ENCODE assay signal across 10 cellular contexts in genomic region chr15:70339551-70340517, GRCh38.
DNase-seq lines count a peak whose midpoint lies in the region; ATAC-seq and TF ChIP-seq lines count a peak whose summit lies in the region.
"Had no signal": no experiment of that assay in that cellular context is flagged by ENCODE, and none has a peak within 500 bp of the region (broad histone marks: within the 10 kb centered on the region; RNA-seq: fewer than 3 reads in every experiment).

No MANE protein-coding gene starts in this region.

- H3K9me3 Mint-ChIP-seq in activated naive CD4-positive, alpha-beta T cell treated with anti-CD3 and anti-CD28 coated beads, Interleukin-2, amount 10 ng/mL, durations not matched to agents 7 days and 5 days, result peaks cover 4% of the 10 kb centered on the region
- H3K9me3 Mint-ChIP-seq in CD8-positive, alpha-beta T cell, result peaks cover 10% of the 10 kb centered on the region

- peaks cover 5% of the 10 kb centered on the region for H3K4me1 Mint-ChIP-seq in activated naive CD4-positive, alpha-beta T cell treated with anti-CD3 and anti-CD28 coated beads, Interleukin-2, amount 10 ng/mL, durations not matched to agents 7 days and 5 days
- no peaks in the 10 kb centered on the region for H3K4me1 Mint-ChIP-seq in CD8-positive, alpha-beta T cell (ENCODE audit: low read depth)

- peak; percentile 45 for DNase-seq in left cardiac atrium
- DNase-seq in left ventricle myocardium inferior, result no peak
- peak; percentile 45 for DNase-seq in NCI-H774 (lab: John Stamatoyannopoulos, UW)
- DNase-seq in fibroblast of pulmonary artery (ENCODE audit: low read depth), result peak; percentile 62
- peak; percentile 41 for DNase-seq in ureter (ENCODE audit: low spot score)
- no peak for DNase-seq in activated naive CD4-positive, alpha-beta T cell treated with anti-CD3 and anti-CD28 coated beads, Interleukin-2, amount 10 ng/mL, durations not matched to agents 7 days and 5 days
- no peak for DNase-seq in CD8-positive, alpha-beta T cell
- DNase-seq in stimulated activated CD4-positive, alpha-beta T cell treated with anti-CD3 and anti-CD28 coated beads, Interleukin-4, amount 100 ng/mL, for 24 hours, result no peak

- H3K27me3 ChIP-seq in left ventricle myocardium inferior (ENCODE audit: low read depth), result peaks cover 25% of the 10 kb centered on the region
- H3K27me3 ChIP-seq in CD8-positive, alpha-beta T cell (ENCODE audit: insufficient read depth, low read length), result no peaks in the 10 kb centered on the region

- no peaks in the 10 kb centered on the region for H3K36me3 ChIP-seq in left ventricle myocardium inferior
- no peaks in the 10 kb centered on the region for H3K36me3 ChIP-seq in CD8-positive, alpha-beta T cell (ENCODE audit: insufficient read depth, low read length)

- CTCF ChIA-PET in activated naive CD4-positive, alpha-beta T cell treated with anti-CD3 and anti-CD28 coated beads, Interleukin-2, amount 10 ng/mL, durations not matched to agents 7 days and 5 days (lab: Charles Lee), result interaction anchor here (0.6 kb wide), 1 partner anchor 1882 kb away, joined by 3 read pairs; no protein-coding TSS in a partner anchor
- CTCF ChIA-PET in CD8-positive, alpha-beta T cell (lab: Charles Lee), result no interaction called here

- H3K27me3 Mint-ChIP-seq in activated naive CD4-positive, alpha-beta T cell treated with anti-CD3 and anti-CD28 coated beads, Interleukin-2, amount 10 ng/mL, durations not matched to agents 7 days and 5 days, result peaks cover 24% of the 10 kb centered on the region
- H3K27me3 Mint-ChIP-seq in CD8-positive, alpha-beta T cell (ENCODE audit: low read depth), result peaks cover 2% of the 10 kb centered on the region

- no peaks in the 10 kb centered on the region for H3K36me3 Mint-ChIP-seq in activated naive CD4-positive, alpha-beta T cell treated with anti-CD3 and anti-CD28 coated beads, Interleukin-2, amount 10 ng/mL, durations not matched to agents 7 days and 5 days
- H3K36me3 Mint-ChIP-seq in CD8-positive, alpha-beta T cell, result no peaks in the 10 kb centered on the region

- H3K4me1 ChIP-seq in left ventricle myocardium inferior, result no peaks in the 10 kb centered on the region
- no peaks in the 10 kb centered on the region for H3K4me1 ChIP-seq in CD8-positive, alpha-beta T cell (ENCODE audit: insufficient read depth, low read length)

- H3K4me3 ChIP-seq in left ventricle myocardium inferior (no peak overlapping the region), fibroblast of pulmonary artery (replicated peaks; ENCODE audit: low read depth, low read length) (no peak overlapping the region)
- no peak overlapping the region for H3K4me3 ChIP-seq in CD8-positive, alpha-beta T cell (ENCODE audit: low read depth, low read length)

- H3K27ac ChIP-seq in left ventricle myocardium inferior (replicated peaks), result no peak overlapping the region
- no peak overlapping the region for H3K27ac ChIP-seq in CD8-positive, alpha-beta T cell (ENCODE audit: low read depth, low read length)
- H3K27ac ChIP-seq: KMS-11 had no signal

- POLR2A ChIA-PET in CD8-positive, alpha-beta T cell (lab: Charles Lee), result interaction anchor here (0.5 to 0.8 kb wide), 2 partner anchors 9 to 1096 kb away, joined by 3 read pairs; no protein-coding TSS in a partner anchor

- no peak for TF ChIP-seq CTCF in left ventricle myocardium inferior (IDR thresholded peaks at IDR 0.05; ENCODE audit: borderline replicate concordance)
- TF ChIP-seq CTCF in fibroblast of pulmonary artery (IDR thresholded peaks at IDR 0.05; ENCODE audit: low read length, missing control alignments), result no peak
- no peak for TF ChIP-seq CTCF in CD8-positive, alpha-beta T cell (IDR thresholded peaks at IDR 0.05)

- H3K27ac Mint-ChIP-seq in activated naive CD4-positive, alpha-beta T cell treated with anti-CD3 and anti-CD28 coated beads, Interleukin-2, amount 10 ng/mL, durations not matched to agents 7 days and 5 days, result no peak overlapping the region
- H3K27ac Mint-ChIP-seq in CD8-positive, alpha-beta T cell, result no peak overlapping the region
- H3K27ac Mint-ChIP-seq: activated T-helper 2 cell treated with anti-CD3 and anti-CD28 coated beads, Interferon-gamma antibody, Interleukin-2, Interleukin-4, amounts not matched to agents 10 μg/mL and 5 μg/mL and 100 μg/mL, durations not matched to agents 14 hours and 24 hours and 36 hours had no signal

- H3K4me3 Mint-ChIP-seq in activated naive CD4-positive, alpha-beta T cell treated with anti-CD3 and anti-CD28 coated beads, Interleukin-2, amount 10 ng/mL, durations not matched to agents 7 days and 5 days, result no peak overlapping the region
- H3K4me3 Mint-ChIP-seq in CD8-positive, alpha-beta T cell, result no peak overlapping the region

- intact Hi-C loops in left cardiac atrium (cut with DNase I) (no loop called here), left ventricle myocardium inferior (cut with micrococcal nuclease) (no loop called here)
- intact Hi-C loops in CD8-positive, alpha-beta T cell (cut with DNase I, micrococcal nuclease), result no loop called here

- peaks cover 9% of the 10 kb centered on the region for H3K9me3 ChIP-seq in left ventricle myocardium inferior (replicated peaks)
- H3K9me3 ChIP-seq in CD8-positive, alpha-beta T cell (ENCODE audit: low read length), result no peaks in the 10 kb centered on the region

- peak; percentile 53 to 82 for ATAC-seq in left cardiac atrium
- no peak for ATAC-seq in CD8-positive, alpha-beta T cell

Comparison
In these comparisons a context has a peak if more than half of its experiments do, and no peak if none do; other contexts are left out.
1. DNase-seq: peak in left cardiac atrium (single experiment), NCI-H774 (single experiment), fibroblast of pulmonary artery (single experiment) and ureter (single experiment); none in left ventricle myocardium inferior (single experiment), activated naive CD4-positive, alpha-beta T cell treated with anti-CD3 and anti-CD28 coated beads, Interleukin-2, amount 10 ng/mL, durations not matched to agents 7 days and 5 days (single experiment), CD8-positive, alpha-beta T cell (0 of 7) and stimulated activated CD4-positive, alpha-beta T cell treated with anti-CD3 and anti-CD28 coated beads, Interleukin-4, amount 100 ng/mL, for 24 hours (single experiment).